In the genomic region with DNA sequence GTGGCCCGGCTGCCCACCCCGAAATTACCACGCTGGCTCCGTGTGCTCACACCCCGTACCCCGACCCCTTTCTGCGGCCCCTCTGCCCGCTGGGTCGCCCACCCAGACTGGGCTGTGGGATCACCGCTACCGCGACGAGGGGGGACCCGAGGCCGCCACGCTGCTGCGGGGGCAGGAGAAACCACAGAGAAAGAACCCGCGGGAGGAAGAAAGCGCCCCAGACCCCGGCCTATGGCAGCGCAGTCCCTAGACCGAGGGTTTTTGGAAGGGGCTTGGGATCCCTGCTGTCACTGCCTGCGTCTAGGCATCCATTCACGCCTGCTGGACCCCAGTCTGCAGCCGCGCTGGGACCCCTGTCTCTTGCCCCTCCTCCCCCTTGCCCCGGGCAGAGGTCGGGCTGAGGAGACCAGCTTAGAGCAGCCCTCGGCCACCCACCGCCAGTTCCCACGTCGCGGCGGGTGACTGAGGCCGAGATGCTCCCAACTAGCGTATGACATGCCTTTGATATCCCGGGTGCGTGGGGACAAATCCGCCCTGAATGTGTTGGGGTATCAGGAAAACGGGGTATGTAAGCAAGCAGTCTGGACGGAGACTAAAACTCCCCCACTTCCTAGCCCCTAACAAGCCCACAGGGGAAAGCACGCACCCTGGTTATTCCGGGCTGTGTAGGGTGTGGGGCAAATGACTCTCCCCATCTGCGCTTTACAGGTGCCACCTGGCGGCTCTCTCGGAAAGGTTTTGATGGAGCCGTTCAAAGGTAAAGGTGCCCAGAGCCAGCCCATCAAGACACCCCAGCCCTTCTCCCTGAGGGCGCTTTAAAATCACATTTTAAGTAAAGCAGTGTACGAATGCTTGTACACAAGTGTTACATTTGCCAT, we compare ENCODE assay signal across 8 cellular contexts. TPM values are rescaled to one million over a fixed set of nuclear protein-coding genes. Genes with fewer than 3 reads are reported as not detected.
A peak's percentile ranks its signal among the peaks of the same experiment; 100 is the strongest.
DNase-seq lines count a peak whose midpoint lies in the region; ATAC-seq and TF ChIP-seq lines count a peak whose summit lies in the region.

No MANE protein-coding gene starts in this region.

- peaks cover 19% of the 10 kb centered on the region for H3K27me3 ChIP-seq in osteoblast (ENCODE audit: insufficient read depth, low read length)
- no peaks in the 10 kb centered on the region for H3K27me3 ChIP-seq in thyroid gland

- H3K4me1 ChIP-seq in osteoblast (ENCODE audit: insufficient read depth, low read length) (peaks cover 10% of the 10 kb centered on the region), thyroid gland (peaks cover 5 to 7% of the 10 kb centered on the region in 2 donors)

- intact Hi-C loops in thyroid gland (cut with DNase I): loop anchor here (5.0 to 10.0 kb wide), 2 partner anchors 492 to 720 kb away; no protein-coding TSS in a partner anchor

- DNase-seq in ELF-1 (ENCODE audit: low read depth, low spot score) (peak; percentile 61), NCI-H82 (lab: John Stamatoyannopoulos, UW) (peak; percentile 80), fibroblast of the aortic adventitia (ENCODE audit: low read depth) (peak; percentile 30), osteoblast (ENCODE audit: insufficient read length, low spot score, missing footprints) (no peak), thyroid gland (peak; percentile 60 to 70), GM19238 (ENCODE audit: insufficient read length, low spot score) (no peak)
- DNase-seq in activated T-helper 1 cell treated with anti-CD3 and anti-CD28 coated beads, Interleukin-2, amount 50 U/mL, for 16 hours (ENCODE audit: low read depth in 1 of 2, low spot score in 1 of 2): peak; percentile 55 to 58

- peak overlapping the region; percentile 92 for H2AFZ ChIP-seq in osteoblast (ENCODE audit: low read length)

- H3K4me3 ChIP-seq in fibroblast of the aortic adventitia (ENCODE audit: low read depth, low read length) (peak overlapping the region; percentile 77), osteoblast (ENCODE audit: insufficient read depth, low read length) (peak overlapping the region; percentile 83), thyroid gland (replicated peaks in 1 of 3) (peak overlapping the region; percentile 37 to 71 (median 48))

- WGBS in thyroid gland, 2 donors: 2 to 3% methylated on average over 39 to 50 of the region's 50 CpGs

- TF ChIP-seq CTCF in fibroblast of the aortic adventitia (IDR thresholded peaks at IDR 0.05; ENCODE audit: insufficient read depth, low read length) (peak; percentile 16), osteoblast (IDR thresholded peaks at IDR 0.05; ENCODE audit: extremely low read depth, low read depth, low read length) (peak; percentile 31), thyroid gland (IDR thresholded peaks at IDR 0.05) (peak in 4 of 6 experiments; percentile 15 to 54 (median 48))

- TF ChIP-seq POLR2A in thyroid gland (IDR thresholded peaks at IDR 0.05): no peak

- ATAC-seq in HG02678 (IDR thresholded peaks at IDR 0.05; ENCODE audit: unreplicated experiment): peak; percentile 59

- no peaks in the 10 kb centered on the region for H4K20me1 ChIP-seq in osteoblast (ENCODE audit: insufficient read depth, low read length)

- no peaks in the 10 kb centered on the region for H3K79me2 ChIP-seq in osteoblast (ENCODE audit: insufficient read depth, low read length)

- no peaks in the 10 kb centered on the region for H3K36me3 ChIP-seq in osteoblast (ENCODE audit: insufficient read depth, low read length)
- no peaks in the 10 kb centered on the region for H3K36me3 ChIP-seq in thyroid gland

- H3K27ac ChIP-seq in osteoblast (ENCODE audit: low read depth, low read length): no peak overlapping the region
- no peak overlapping the region for H3K27ac ChIP-seq in thyroid gland

- H3K9me3 ChIP-seq in osteoblast (ENCODE audit: low read depth, low read length) (no peaks in the 10 kb centered on the region), thyroid gland (no peaks in the 10 kb centered on the region)

- H3K4me2 ChIP-seq in osteoblast (ENCODE audit: insufficient read depth, low read length): peak overlapping the region; percentile 94

RNA-seq across cellular contexts. Expression of gene INPP4B, which starts 0.9 kb away (rescaled TPM):
- total RNA-seq in fibroblast of the aortic adventitia (ENCODE audit: low replicate concordance) (3.8 and 54.2 TPM in 2 replicates), osteoblast (11.6 and 15.6 TPM in 2 replicates), thyroid gland (10 to 100 TPM in 2 of 4 donors, 1 to 10 TPM in 2; 8.0 to 22.1 (median 12.0) TPM)

Comparison
In these comparisons a context has a peak if more than half of its experiments do, and no peak if none do; other contexts are left out.
1. DNase-seq: peak in ELF-1 (single experiment), NCI-H82 (single experiment), activated T-helper 1 cell treated with anti-CD3 and anti-CD28 coated beads, Interleukin-2, amount 50 U/mL, for 16 hours (2 of 2), fibroblast of the aortic adventitia (single experiment) and thyroid gland (2 of 2); none in osteoblast (single experiment) and GM19238 (single experiment).
2. Peak in every context shown above with its lines, with median percentiles within 50 percentile points of each other: H3K4me3 ChIP-seq and CTCF ChIP-seq.